ENCODE assay signal across 10 cellular contexts in genomic region chr11:121031167-121031566, GRCh38.
"Had no signal": no experiment of that assay in that cellular context is flagged by ENCODE, and none has a peak within 500 bp of the region (broad histone marks: within the 10 kb centered on the region; RNA-seq: fewer than 3 reads in every experiment).

No MANE protein-coding gene starts in this region.

- DNase-seq: GM23248, GOT3, H9, HCEC 1CT, IMR-90, Karpas-422, KBM-7 had no signal

- FAIRE-seq: H54, HTR-8/SVneo had no signal

- H3K4me3 Mint-ChIP-seq: H9 had no signal

- H3K9me3 Mint-ChIP-seq: H9 had no signal

- H3K4me3 ChIP-seq: GM23248 had no signal

- H3K27ac ChIP-seq: GM23248, KMS-11 had no signal
